Comparison of ENCODE assay signal across 9 cellular contexts in genomic region chr7:6228363-6228762, GRCh38. TPM values are rescaled to one million over a fixed set of nuclear protein-coding genes. Genes with fewer than 3 reads are reported as not detected.
DNase-seq lines count a peak whose midpoint lies in the region; ATAC-seq, FAIRE-seq and TF ChIP-seq lines count a peak whose summit lies in the region.
"Had no signal": no experiment of that assay in that cellular context is flagged by ENCODE, and none has a peak within 500 bp of the region (broad histone marks: within the 10 kb centered on the region; RNA-seq: fewer than 3 reads in every experiment).

No MANE protein-coding gene starts in this region.

- H3K27ac Mint-ChIP-seq in dendritic cell treated with granulocyte-macrophage colony-stimulating factor and Interleukin-4, amounts not matched to agents 40 ng/mL and 50 ng/mL, for 4 days: peak overlapping the region; percentile 56

- H3K27me3 Mint-ChIP-seq in dendritic cell treated with granulocyte-macrophage colony-stimulating factor and Interleukin-4, amounts not matched to agents 40 ng/mL and 50 ng/mL, for 4 days: peaks cover 2% of the 10 kb centered on the region

- no peak overlapping the region for H4K91ac ChIP-seq in mesenchymal stem cell (ENCODE audit: low read length)

- H3K23ac ChIP-seq in mesenchymal stem cell (ENCODE audit: low read length in 2 of 2): no peak overlapping the region

- WGBS in mesenchymal stem cell: 15% methylated on average over 4 of the region's 4 CpGs
- 4 to 13% methylated on average over 4 of the region's 4 CpGs for WGBS in tibial nerve, 2 donors

- no peak overlapping the region for H2BK12ac ChIP-seq in mesenchymal stem cell (ENCODE audit: low read length in 2 of 2)

- CTCF ChIA-PET in OCI-LY7 (lab: Charles Lee; ENCODE audit: unreplicated experiment): no interaction called here

- DNase-seq in OCI-LY7 (ENCODE audit: low spot score) (no peak), mesenchymal stem cell (peak; percentile 55), tibial nerve (ENCODE audit: low spot score in 2 of 2) (no peak), H54 (ENCODE audit: insufficient read length, low spot score) (no peak), SHP77 (lab: John Stamatoyannopoulos, UW) (no peak)
- DNase-seq: NCI-H510A treated with DMSO at 0.1 percent for 48 hours had no signal

- peak overlapping the region; percentile 78 for H3K9ac ChIP-seq in mesenchymal stem cell (ENCODE audit: low read length)

- H3K4ac ChIP-seq in mesenchymal stem cell (ENCODE audit: low read depth in 1 of 2, low read length in 2 of 2): no peak overlapping the region

- H2AK5ac ChIP-seq in mesenchymal stem cell (ENCODE audit: low read length, severe bottlenecking): no peak overlapping the region

- H3K36me3 ChIP-seq in OCI-LY7 (ENCODE audit: insufficient read depth, low read length) (no peaks in the 10 kb centered on the region), mesenchymal stem cell (ENCODE audit: control insufficient read depth in 1 of 2, insufficient read depth in 2 of 2, low read depth in 1 of 2, low read length in 2 of 2) (no peaks in the 10 kb centered on the region), tibial nerve (no peaks in the 10 kb centered on the region)

- H3K79me2 ChIP-seq in OCI-LY7 (ENCODE audit: insufficient read depth, low read depth, low read length): no peaks in the 10 kb centered on the region

- H2BK5ac ChIP-seq in mesenchymal stem cell (ENCODE audit: low read depth, low read length, poor library complexity, severe bottlenecking): no peak overlapping the region

- H3K4me1 ChIP-seq in OCI-LY7 (ENCODE audit: insufficient read depth, low read length, poor library complexity, severe bottlenecking): peaks cover 16% of the 10 kb centered on the region
- peaks cover 5% of the 10 kb centered on the region for H3K4me1 ChIP-seq in mesenchymal stem cell (ENCODE audit: control insufficient read depth, insufficient read depth, low read depth, low read length)
- H3K4me1 ChIP-seq in tibial nerve: peaks cover 0 to 87% (median 41%) of the 10 kb centered on the region in 4 donors

- H2BK120ac ChIP-seq in mesenchymal stem cell (ENCODE audit: low read depth, low read length): peak overlapping the region; percentile 34

- H2BK15ac ChIP-seq in mesenchymal stem cell (ENCODE audit: low read depth, poor library complexity, severe bottlenecking): peak overlapping the region; percentile 69

- no peak overlapping the region for H4K8ac ChIP-seq in mesenchymal stem cell (ENCODE audit: low read length)

- H3K9me3 Mint-ChIP-seq in dendritic cell treated with granulocyte-macrophage colony-stimulating factor and Interleukin-4, amounts not matched to agents 40 ng/mL and 50 ng/mL, for 4 days: no peaks in the 10 kb centered on the region

- H3K4me3 ChIP-seq in OCI-LY7 (ENCODE audit: low read depth, low read length, poor library complexity, severe bottlenecking) (no peak overlapping the region), mesenchymal stem cell (ENCODE audit: insufficient read depth in 1 of 2, low read depth in 1 of 2, low read length in 2 of 2) (peak overlapping the region in 1 of 2 experiments; percentile 54), tibial nerve (peak overlapping the region in 3 of 4 donors; percentile 9 to 27 (median 19))

- no peaks in the 10 kb centered on the region for H3K9me2 ChIP-seq in OCI-LY7 (ENCODE audit: insufficient read depth, low read length)

- POLR2A ChIA-PET in OCI-LY7 (lab: Charles Lee): interaction anchor here (0.6 kb wide), 1 partner anchor 72 kb away, joined by 3 read pairs; no protein-coding TSS in a partner anchor

- H3K18ac ChIP-seq in mesenchymal stem cell (ENCODE audit: low read depth in 1 of 2, low read length in 2 of 2): peak overlapping the region in 1 of 2 experiments; percentile 28

- H3K79me1 ChIP-seq in mesenchymal stem cell (replicated peaks; ENCODE audit: low read length, poor library complexity, severe bottlenecking): peaks cover 30% of the 10 kb centered on the region

- H3K36me3 Mint-ChIP-seq in dendritic cell treated with granulocyte-macrophage colony-stimulating factor and Interleukin-4, amounts not matched to agents 40 ng/mL and 50 ng/mL, for 4 days (ENCODE audit: low read depth): no peaks in the 10 kb centered on the region

- ATAC-seq in HG02852 (IDR thresholded peaks at IDR 0.05; ENCODE audit: unreplicated experiment) (no peak), HG02840 (IDR thresholded peaks at IDR 0.05; ENCODE audit: low FRiP score, unreplicated experiment) (no peak)

- H3K14ac ChIP-seq in mesenchymal stem cell (ENCODE audit: low read length in 2 of 2): no peak overlapping the region

- peaks cover 41% of the 10 kb centered on the region for H3K4me1 Mint-ChIP-seq in dendritic cell treated with granulocyte-macrophage colony-stimulating factor and Interleukin-4, amounts not matched to agents 40 ng/mL and 50 ng/mL, for 4 days (ENCODE audit: low read depth)

- H3K4me2 ChIP-seq in OCI-LY7 (ENCODE audit: low read length): peak overlapping the region; percentile 4; the same call in 1 of the 2 replicates
- peak overlapping the region; percentile 22 for H3K4me2 ChIP-seq in mesenchymal stem cell (ENCODE audit: low read length, poor library complexity, severe bottlenecking)

- H3K27me3 ChIP-seq in mesenchymal stem cell (ENCODE audit: control insufficient read depth in 1 of 2, insufficient read depth in 1 of 2, low read length in 2 of 2): no peaks in the 10 kb centered on the region
- H3K27me3 ChIP-seq in tibial nerve: no peaks in the 10 kb centered on the region

- H3K9me3 ChIP-seq in OCI-LY7 (ENCODE audit: low read length) (no peaks in the 10 kb centered on the region), mesenchymal stem cell (ENCODE audit: control insufficient read depth, low read length) (no peaks in the 10 kb centered on the region), tibial nerve (no peaks in the 10 kb centered on the region)

- TF ChIP-seq CTCF in OCI-LY7 (conservative IDR thresholded peaks at IDR 0.05; ENCODE audit: low read length) (no peak), tibial nerve (IDR thresholded peaks at IDR 0.05) (no peak)

- no peak overlapping the region for H3K27ac ChIP-seq in OCI-LY7 (ENCODE audit: low read depth, low read length, poor library complexity, severe bottlenecking)
- no peak overlapping the region for H3K27ac ChIP-seq in mesenchymal stem cell (ENCODE audit: low read length, poor library complexity, severe bottlenecking)
- peak overlapping the region; percentile 52 to 81 (median 72) for H3K27ac ChIP-seq in tibial nerve

- BruUV-seq in OCI-LY7 (replicated peaks; lab: Mats Ljungman, UMichigan): no TSS peak

- no peak for TF ChIP-seq EP300 in tibial nerve (IDR thresholded peaks at IDR 0.05)

- no peak overlapping the region for H2AFZ ChIP-seq in OCI-LY7 (ENCODE audit: low read length)
- H2AFZ ChIP-seq in mesenchymal stem cell (ENCODE audit: low read depth, low read length): no peak overlapping the region

- peak overlapping the region; percentile 50 for H3K4me3 Mint-ChIP-seq in dendritic cell treated with granulocyte-macrophage colony-stimulating factor and Interleukin-4, amounts not matched to agents 40 ng/mL and 50 ng/mL, for 4 days

- intact Hi-C loops in OCI-LY7 (cut with micrococcal nuclease; ENCODE audit: unreplicated experiment): no loop called here
- intact Hi-C loops in dendritic cell treated with granulocyte-macrophage colony-stimulating factor and Interleukin-4, amounts not matched to agents 40 ng/mL and 50 ng/mL, for 4 days (cut with micrococcal nuclease): no loop called here

- TF ChIP-seq POLR2A in tibial nerve (IDR thresholded peaks at IDR 0.05): no peak
- TF ChIP-seq POLR2A in H54 (IDR thresholded peaks at IDR 0.05; ENCODE audit: low read depth, low read length): no peak

- no peak for FAIRE-seq in H54 (lab: Jason Lieb, UNC)

- H4K20me1 ChIP-seq in OCI-LY7 (ENCODE audit: insufficient read depth, low read length): no peaks in the 10 kb centered on the region

RNA-seq across cellular contexts. Expression of gene CYTH3, which starts 44.1 kb away (rescaled TPM):
- total RNA-seq in OCI-LY7 (2014; rRNA removed; shearing (Covaris generic)): 3.3 and 3.7 TPM in 2 replicates
- total RNA-seq in OCI-LY7 (2022): 4.7 and 5.0 TPM in 2 replicates
- 29.0 TPM for polyA plus RNA-seq in mesenchymal stem cell (2013, experiment 1 of 2)
- polyA plus RNA-seq in mesenchymal stem cell (2013, experiment 2 of 2): 33.4 TPM
- total RNA-seq in tibial nerve: 10 to 100 TPM; 49.2 to 61.2 (median 53.2) TPM

Comparison
In these comparisons a context has a peak if more than half of its experiments do, and no peak if none do; other contexts are left out.
1. H3K27ac ChIP-seq: peak in tibial nerve (4 of 4); none in OCI-LY7 (single experiment) and mesenchymal stem cell (single experiment).
2. RNA of gene CYTH3, which starts 44.1 kb away (total RNA-seq): 49.2 to 61.2 TPM in tibial nerve; 3.3 to 5.0 TPM in OCI-LY7; every median in the first group is over 4 times any median in the second.